24 cellular contexts compared by ENCODE assay signal in the genomic region with DNA sequence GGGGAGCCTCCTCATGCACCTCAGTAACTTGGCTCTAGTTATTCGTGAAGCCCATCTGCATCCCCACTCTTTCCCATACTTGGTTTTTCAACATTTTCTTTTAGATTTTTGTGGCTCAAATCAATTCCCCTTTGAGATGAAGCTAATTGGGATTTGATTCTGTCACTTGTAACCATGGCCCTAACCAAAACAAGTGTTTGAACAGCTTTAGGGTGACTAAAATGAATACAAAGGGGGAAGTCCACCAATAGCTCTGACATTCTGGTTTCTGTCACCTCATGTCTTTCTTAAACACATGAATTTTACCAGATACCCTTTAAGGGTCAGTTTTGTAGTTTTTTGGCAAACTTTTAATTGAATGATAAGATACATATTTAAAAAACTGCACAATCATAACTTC.
"Had no signal": no experiment of that assay in that cellular context is flagged by ENCODE, and none has a peak within 500 bp of the region (broad histone marks: within the 10 kb centered on the region; RNA-seq: fewer than 3 reads in every experiment).

No MANE protein-coding gene starts in this region.

- H3K9me3 Mint-ChIP-seq: activated naive CD4-positive, alpha-beta T cell treated with anti-CD3 and anti-CD28 coated beads, Interleukin-2, amount 50 U/mL, for 72 hours; activated T-cell treated with anti-CD3 and anti-CD28 coated beads, Interleukin-2, amount 50 U/mL, for 4 hours; naive B cell; neural crest cell; T-helper 2 cell treated with Interferon-gamma antibody and Interleukin-4, amounts not matched to agents 5 μg/mL and 100 μg/mL, for 36 hours had no signal

- H3K27ac ChIP-seq: adrenal gland, breast epithelium, gastrocnemius medialis, heart right ventricle, left lung, prostate gland, skin epidermis, testis, upper lobe of left lung had no signal

- DNase-seq: activated CD4-positive, alpha-beta T cell treated with anti-CD3 and anti-CD28 coated beads for 48 hours; activated CD8-positive, alpha-beta T cell treated with anti-CD3 and anti-CD28 coated beads, Interleukin-2, amount 10 ng/mL, durations not matched to agents 7 days and 5 days; activated gamma-delta T cell; activated T-cell treated with anti-CD3 and anti-CD28 coated beads, Interleukin-2, amount 50 U/mL, for 4 hours; adrenal gland; cerebellar nuclear complex; cortex of kidney; gastrocnemius medialis; heart right ventricle; left lung; mucosa of descending colon; naive B cell; right cardiac atrium; stimulated activated CD4-positive, alpha-beta T cell treated with anti-CD3 and anti-CD28 coated beads, Interleukin-15, amount 100 ng/mL, for 24 hours; stimulated activated CD4-positive, alpha-beta T cell treated with anti-CD3 and anti-CD28 coated beads, Interleukin-2, amount 100 ng/mL, for 48 hours; testis; upper lobe of left lung had no signal

- ATAC-seq: activated CD8-positive, alpha-beta T cell treated with anti-CD3 and anti-CD28 coated beads, Interleukin-2, amount 10 ng/mL, durations not matched to agents 7 days and 5 days; activated T-cell treated with anti-CD3 and anti-CD28 coated beads, Interleukin-2, amount 50 U/mL, for 4 hours; esophagus mucosa; gastrocnemius medialis; heart right ventricle; left lung; mucosa of descending colon; right cardiac atrium had no signal

- H3K4me3 ChIP-seq: adrenal gland, breast epithelium, gastrocnemius medialis, heart right ventricle, left lung, mucosa of descending colon, prostate gland, skin epidermis, testis, upper lobe of left lung had no signal

- H3K27me3 ChIP-seq: adrenal gland, breast epithelium, gastrocnemius medialis, left lung, testis, upper lobe of left lung had no signal

- H3K36me3 Mint-ChIP-seq: activated naive CD4-positive, alpha-beta T cell treated with anti-CD3 and anti-CD28 coated beads, Interleukin-2, amount 50 U/mL, for 72 hours; naive B cell had no signal

- H3K36me3 ChIP-seq: adrenal gland, breast epithelium, gastrocnemius medialis, heart right ventricle, left lung, prostate gland, upper lobe of left lung had no signal

- H3K27ac Mint-ChIP-seq: activated CD8-positive, alpha-beta T cell treated with anti-CD3 and anti-CD28 coated beads, Interleukin-2, amount 10 ng/mL, durations not matched to agents 7 days and 5 days; activated naive CD4-positive, alpha-beta T cell treated with anti-CD3 and anti-CD28 coated beads, Interleukin-2, amount 50 U/mL, for 72 hours; naive B cell; T-helper 2 cell treated with Interferon-gamma antibody and Interleukin-4, amounts not matched to agents 5 μg/mL and 100 μg/mL, for 36 hours had no signal

- H3K4me1 ChIP-seq: adrenal gland, breast epithelium, gastrocnemius medialis, heart right ventricle, left lung, prostate gland, testis had no signal

- H3K9me3 ChIP-seq: adrenal gland, breast epithelium, gastrocnemius medialis, heart right ventricle, left lung, mucosa of descending colon, prostate gland, testis, upper lobe of left lung had no signal

- H3K4me3 Mint-ChIP-seq: activated CD8-positive, alpha-beta T cell treated with anti-CD3 and anti-CD28 coated beads, Interleukin-2, amount 10 ng/mL, durations not matched to agents 7 days and 5 days; activated T-cell treated with anti-CD3 and anti-CD28 coated beads, Interleukin-2, amount 50 U/mL, for 4 hours; naive B cell; neural crest cell; T-helper 2 cell treated with Interferon-gamma antibody and Interleukin-4, amounts not matched to agents 5 μg/mL and 100 μg/mL, for 36 hours had no signal

- H3K4me1 Mint-ChIP-seq: naive B cell, neural crest cell had no signal
